Comparison of ENCODE assay signal across 8 cellular contexts in genomic region chr16:71367243-71367976, GRCh38. TPM values are rescaled to one million over a fixed set of nuclear protein-coding genes. Genes with fewer than 3 reads are reported as not detected.
DNase-seq lines count a peak whose midpoint lies in the region; ATAC-seq and TF ChIP-seq lines count a peak whose summit lies in the region.

No MANE protein-coding gene starts in this region.

- DNase-seq in Caki2 (ENCODE audit: low read depth) (peak; percentile 27), NCI-H510A treated with DMSO at 0.1 percent for 48 hours (lab: John Stamatoyannopoulos, UW) (peak; percentile 60), kidney glomerular epithelial cell (lab: John Stamatoyannopoulos, UW) (peak; percentile 18), transverse colon (peak; percentile 38)
- DNase-seq in activated naive CD4-positive, alpha-beta T cell treated with anti-CD3 and anti-CD28 coated beads, Interleukin-2, amount 50 U/mL, for 72 hours (ENCODE audit: low spot score in 2 of 2), result peak in 1 of 2 donors; percentile 57

- H3K27ac Mint-ChIP-seq in activated naive CD4-positive, alpha-beta T cell treated with anti-CD3 and anti-CD28 coated beads, Interleukin-2, amount 50 U/mL, for 72 hours, result no peak overlapping the region

- in situ Hi-C loops in Caki2 (cut with HindIII; ENCODE audit: low pct_unique_long_range_greater_than_20kb, low sequenced_read_pairs) (no loop called here), transverse colon (cut with MboI; ENCODE audit: low pct_ligation_motif_present in 1 of 4, low pct_unique_long_range_greater_than_20kb in 1 of 4, low sequenced_read_pairs in 3 of 4) (no loop called here)

- no peaks in the 10 kb centered on the region for H3K36me3 Mint-ChIP-seq in activated naive CD4-positive, alpha-beta T cell treated with anti-CD3 and anti-CD28 coated beads, Interleukin-2, amount 50 U/mL, for 72 hours

- TF ChIP-seq POLR2A in transverse colon (IDR thresholded peaks at IDR 0.05), result no peak

- intact Hi-C loops in transverse colon (cut with DNase I; ENCODE audit: low total_unique reads), result no loop called here

- ATAC-seq in GM19467 (IDR thresholded peaks at IDR 0.05; ENCODE audit: unreplicated experiment) (peak; percentile 66), HG02763 (IDR thresholded peaks at IDR 0.05; ENCODE audit: unreplicated experiment) (no peak), GM21825 (IDR thresholded peaks at IDR 0.05; ENCODE audit: unreplicated experiment) (no peak)
- peak; percentile 59 to 78 for ATAC-seq in activated naive CD4-positive, alpha-beta T cell treated with anti-CD3 and anti-CD28 coated beads, Interleukin-2, amount 50 U/mL, for 72 hours

- H3K9me3 Mint-ChIP-seq in activated naive CD4-positive, alpha-beta T cell treated with anti-CD3 and anti-CD28 coated beads, Interleukin-2, amount 50 U/mL, for 72 hours, result no peaks in the 10 kb centered on the region

- no peak overlapping the region for H3K4me3 ChIP-seq in transverse colon

- no peak for TF ChIP-seq EP300 in transverse colon (IDR thresholded peaks at IDR 0.05; ENCODE audit: low read depth)

- H3K27ac ChIP-seq in transverse colon, result no peak overlapping the region

- peaks cover 12% of the 10 kb centered on the region for H3K27me3 ChIP-seq in transverse colon

- no peaks in the 10 kb centered on the region for H3K36me3 ChIP-seq in transverse colon

- H3K9me3 ChIP-seq in transverse colon, result no peaks in the 10 kb centered on the region

- no peaks in the 10 kb centered on the region for H3K4me1 ChIP-seq in transverse colon

- TF ChIP-seq CTCF in transverse colon (IDR thresholded peaks at IDR 0.05), result peak in 2 of 5 experiments; percentile 26 to 33

- WGBS in transverse colon (ENCODE audit: low coverage in 1 of 2), 2 donors, result 55 to 93% methylated on average over 5 to 12 of the region's 12 CpGs

RNA-seq across cellular contexts. Expression of gene CALB2, which starts 8.9 kb away (rescaled TPM):
- total RNA-seq in Caki2 (2014; rRNA removed; shearing (Covaris generic); ENCODE audit: low replicate concordance), result 8.0 and 10.9 TPM in 2 replicates
- not detected for total RNA-seq in activated naive CD4-positive, alpha-beta T cell treated with anti-CD3 and anti-CD28 coated beads, Interleukin-2, amount 50 U/mL, for 72 hours
- 1 to 10 TPM in 3 of 4 donors, not detected in 1; 2.0 to 4.0 (median 4.0) TPM for total RNA-seq in transverse colon

Comparison
In these comparisons a context has a peak if more than half of its experiments do, and no peak if none do; other contexts are left out.
1. ATAC-seq: peak in GM19467 (single experiment) and activated naive CD4-positive, alpha-beta T cell treated with anti-CD3 and anti-CD28 coated beads, Interleukin-2, amount 50 U/mL, for 72 hours (2 of 2); none in HG02763 (single experiment) and GM21825 (single experiment).